8 cellular contexts compared by ENCODE assay signal in the genomic region with DNA sequence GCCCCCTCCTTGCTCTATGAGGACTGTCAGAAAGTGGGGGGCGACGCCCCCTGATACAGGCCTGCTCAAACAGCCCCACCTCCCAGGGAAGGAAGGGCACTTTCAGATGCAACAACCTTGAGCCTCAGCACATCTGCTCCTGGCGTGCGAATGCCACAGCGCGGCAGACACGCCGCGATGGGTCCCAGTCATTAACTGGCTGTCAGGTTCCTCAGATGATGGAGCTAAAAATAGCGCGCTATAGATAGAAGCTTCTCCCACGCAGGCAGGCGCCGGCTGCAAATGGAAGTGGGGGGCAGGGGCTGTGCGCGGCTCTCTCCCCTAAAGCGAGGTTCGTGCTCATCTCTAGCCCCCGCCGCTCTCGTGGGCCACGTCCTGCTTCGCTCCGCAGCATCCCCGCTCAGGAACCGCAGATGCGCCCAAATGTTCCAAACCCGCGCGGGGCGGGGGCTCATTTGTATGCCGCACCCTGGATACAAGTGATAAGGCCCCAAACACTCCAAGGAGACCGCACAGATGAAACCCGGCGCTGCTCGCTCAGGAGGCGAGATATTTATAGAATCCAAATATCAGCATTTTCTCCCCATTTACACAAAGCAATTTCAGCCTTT. TPM values are rescaled to one million over a fixed set of nuclear protein-coding genes. Genes with fewer than 3 reads are reported as not detected.
DNase-seq lines count a peak whose midpoint lies in the region; ATAC-seq and TF ChIP-seq lines count a peak whose summit lies in the region.

No MANE protein-coding gene starts in this region.

- peak in 1 of 2 donors; percentile 11 for DNase-seq in activated naive CD4-positive, alpha-beta T cell treated with anti-CD3 and anti-CD28 coated beads, Interleukin-2, amount 50 U/mL, for 72 hours (ENCODE audit: low spot score in 2 of 2)
- DNase-seq in activated naive CD4-positive, alpha-beta T cell treated with Interleukin-2 at 50 U/mL for 16 hours, result no peak
- peak; percentile 10 for DNase-seq in NOMO-1 treated with dmso at 0.1 percent for 144 hours (lab: John Stamatoyannopoulos, UW; ENCODE audit: unreplicated experiment)
- DNase-seq in Right ventricle myocardium inferior (ENCODE audit: missing footprints), result no peak
- peak in 1 of 2 donors; percentile 37 for DNase-seq in uterus
- no peak for DNase-seq in GOT3 (lab: John Stamatoyannopoulos, UW)

- peak overlapping the region; percentile 21 to 26 for H3K4me3 ChIP-seq in uterus

- peak; percentile 22 to 71 for ATAC-seq in activated naive CD4-positive, alpha-beta T cell treated with anti-CD3 and anti-CD28 coated beads, Interleukin-2, amount 50 U/mL, for 72 hours
- ATAC-seq in Right ventricle myocardium inferior, result peak; percentile 84
- no peak for ATAC-seq in GM19467 (IDR thresholded peaks at IDR 0.05; ENCODE audit: unreplicated experiment)
- no peak for ATAC-seq in HG03135 (IDR thresholded peaks at IDR 0.05; ENCODE audit: unreplicated experiment)

- no peaks in the 10 kb centered on the region for H3K4me1 ChIP-seq in uterus

- peaks cover 5 to 6% of the 10 kb centered on the region in 2 donors for H3K36me3 Mint-ChIP-seq in activated naive CD4-positive, alpha-beta T cell treated with anti-CD3 and anti-CD28 coated beads, Interleukin-2, amount 50 U/mL, for 72 hours

- H3K27ac Mint-ChIP-seq in activated naive CD4-positive, alpha-beta T cell treated with anti-CD3 and anti-CD28 coated beads, Interleukin-2, amount 50 U/mL, for 72 hours, result no peak overlapping the region

- no peaks in the 10 kb centered on the region for H3K27me3 ChIP-seq in uterus

- no peak for TF ChIP-seq CTCF in uterus (IDR thresholded peaks at IDR 0.05)

- H3K9me3 ChIP-seq in uterus, result no peaks in the 10 kb centered on the region

- H3K9me3 Mint-ChIP-seq in activated naive CD4-positive, alpha-beta T cell treated with anti-CD3 and anti-CD28 coated beads, Interleukin-2, amount 50 U/mL, for 72 hours, result peaks cover 5 to 6% of the 10 kb centered on the region in 2 donors

- intact Hi-C loops in Right ventricle myocardium inferior (cut with DNase I), result no loop called here
- intact Hi-C loops in uterus (cut with DNase I; ENCODE audit: low total_unique reads), result no loop called here

- no peaks in the 10 kb centered on the region for H3K36me3 ChIP-seq in uterus

- H3K27ac ChIP-seq in uterus, result no peak overlapping the region

- no peak for TF ChIP-seq POLR2A in uterus (IDR thresholded peaks at IDR 0.05)

RNA-seq across cellular contexts. Expression of a gene that starts 57.7 kb away (rescaled TPM):
- total RNA-seq in activated naive CD4-positive, alpha-beta T cell treated with anti-CD3 and anti-CD28 coated beads, Interleukin-2, amount 50 U/mL, for 72 hours, result not detected
- total RNA-seq in Right ventricle myocardium inferior, result 3.6 TPM
- 10 to 100 TPM in 2 of 4 donors, 1 to 10 TPM in 2; 2.3 to 23.7 (median 14.0) TPM for total RNA-seq in uterus

Comparison
In these comparisons a context has a peak if more than half of its experiments do, and no peak if none do; other contexts are left out.
1. ATAC-seq: peak in activated naive CD4-positive, alpha-beta T cell treated with anti-CD3 and anti-CD28 coated beads, Interleukin-2, amount 50 U/mL, for 72 hours (2 of 2) and Right ventricle myocardium inferior (single experiment); none in GM19467 (single experiment) and HG03135 (single experiment).